Comparison of ENCODE assay signal across 10 cellular contexts in genomic region chr1:43000271-43000670, GRCh38.
"Had no signal": no experiment of that assay in that cellular context is flagged by ENCODE, and none has a peak within 500 bp of the region (broad histone marks: within the 10 kb centered on the region; RNA-seq: fewer than 3 reads in every experiment).

No MANE protein-coding gene starts in this region.

- H3K9ac ChIP-seq: GM23248 had no signal

- H3K4me3 Mint-ChIP-seq: GM23338, H9, HFFc6 had no signal

- H3K27ac Mint-ChIP-seq: GM23338, H9, HFFc6 had no signal

- H3K27ac ChIP-seq: GM23248 had no signal

- H3K4me2 ChIP-seq: GM23338 had no signal

- H3K9me3 ChIP-seq: HAP-1 had no signal

- H2AFZ ChIP-seq: GM23248, GM23338 had no signal

- FAIRE-seq: H1, H54 had no signal

- H3K36me3 ChIP-seq: HAP-1 had no signal

- ATAC-seq: GM23338 had no signal

- H3K4me3 ChIP-seq: GM23248, GM23338, HAP-1 had no signal

- DNase-seq: GM23248, GOT3, H7, H9, HCEC 1CT, HFFc6 had no signal

- H3K9me3 Mint-ChIP-seq: GM23338, HFFc6 had no signal
